Comparison of ENCODE assay signal across 12 cellular contexts in genomic region chr6:87718662-87719433, GRCh38. TPM values are rescaled to one million over a fixed set of nuclear protein-coding genes. Genes with fewer than 3 reads are reported as not detected.
DNase-seq lines count a peak whose midpoint lies in the region; TF ChIP-seq lines count a peak whose summit lies in the region.
"Had no signal": no experiment of that assay in that cellular context is flagged by ENCODE, and none has a peak within 500 bp of the region (broad histone marks: within the 10 kb centered on the region; RNA-seq: fewer than 3 reads in every experiment).

No MANE protein-coding gene starts in this region.

- H3K9me3 Mint-ChIP-seq in activated naive CD4-positive, alpha-beta T cell treated with anti-CD3 and anti-CD28 coated beads, Interleukin-2, amount 10 ng/mL, durations not matched to agents 7 days and 5 days = no peaks in the 10 kb centered on the region
- H3K9me3 Mint-ChIP-seq: type B pancreatic cell had no signal

- TF ChIP-seq CTCF in fibroblast of mammary gland (conservative IDR thresholded peaks at IDR 0.05; ENCODE audit: control insufficient read depth, insufficient read depth, low read depth, low read length) = no peak
- TF ChIP-seq CTCF in spleen (IDR thresholded peaks at IDR 0.05 in 8 of 11, conservative IDR thresholded peaks at IDR 0.05 in 3 of 11) = no peak

- no peaks in the 10 kb centered on the region for H3K27me3 Mint-ChIP-seq in activated naive CD4-positive, alpha-beta T cell treated with anti-CD3 and anti-CD28 coated beads, Interleukin-2, amount 10 ng/mL, durations not matched to agents 7 days and 5 days
- H3K27me3 Mint-ChIP-seq: type B pancreatic cell had no signal

- no peaks in the 10 kb centered on the region for H3K27me3 ChIP-seq in spleen (replicated peaks in 1 of 7)
- no peaks in the 10 kb centered on the region for H3K27me3 ChIP-seq in HAP-1 (ENCODE audit: low read depth)

- H3K9me3 ChIP-seq in spleen (no peaks in the 10 kb centered on the region), HAP-1 (no peaks in the 10 kb centered on the region)

- no peaks in the 10 kb centered on the region for H3K36me3 ChIP-seq in spleen
- H3K36me3 ChIP-seq in HAP-1 (replicated peaks) = no peaks in the 10 kb centered on the region

- peaks cover 16% of the 10 kb centered on the region for H3K4me1 Mint-ChIP-seq in activated naive CD4-positive, alpha-beta T cell treated with anti-CD3 and anti-CD28 coated beads, Interleukin-2, amount 10 ng/mL, durations not matched to agents 7 days and 5 days

- no peak for TF ChIP-seq POLR2A in spleen (IDR thresholded peaks at IDR 0.05)

- in situ Hi-C loops in HAP-1 (cut with MboI; ENCODE audit: low sequenced_read_pairs) = no loop called here

- no peak overlapping the region for H3K4me3 Mint-ChIP-seq in activated naive CD4-positive, alpha-beta T cell treated with anti-CD3 and anti-CD28 coated beads, Interleukin-2, amount 10 ng/mL, durations not matched to agents 7 days and 5 days
- H3K4me3 Mint-ChIP-seq: type B pancreatic cell had no signal

- H3K4me1 ChIP-seq in spleen (peaks cover 0 to 68% (median 33%) of the 10 kb centered on the region in 6 donors), HAP-1 (peaks cover 23% of the 10 kb centered on the region)

- intact Hi-C loops in spleen (cut with DNase I; ENCODE audit: low total_unique reads) = no loop called here

- peak overlapping the region; percentile 45 to 86 (median 70) for H3K27ac ChIP-seq in spleen
- H3K27ac ChIP-seq: 22Rv1 had no signal

- H3K36me3 Mint-ChIP-seq in activated naive CD4-positive, alpha-beta T cell treated with anti-CD3 and anti-CD28 coated beads, Interleukin-2, amount 10 ng/mL, durations not matched to agents 7 days and 5 days = no peaks in the 10 kb centered on the region
- H3K36me3 Mint-ChIP-seq: type B pancreatic cell had no signal

- H3K27ac Mint-ChIP-seq in activated naive CD4-positive, alpha-beta T cell treated with anti-CD3 and anti-CD28 coated beads, Interleukin-2, amount 10 ng/mL, durations not matched to agents 7 days and 5 days = no peak overlapping the region
- H3K27ac Mint-ChIP-seq: type B pancreatic cell had no signal

- 53 to 76% (median 64%) methylated on average over 9 of the region's 9 CpGs for WGBS in spleen, 5 donors

- CTCF ChIA-PET in activated naive CD4-positive, alpha-beta T cell treated with anti-CD3 and anti-CD28 coated beads, Interleukin-2, amount 10 ng/mL, durations not matched to agents 7 days and 5 days (lab: Charles Lee) = interaction anchor here (0.6 kb wide), 1 partner anchor 1431 kb away, joined by 3 read pairs; no protein-coding TSS in a partner anchor

- DNase-seq in DMS53 (lab: John Stamatoyannopoulos, UW) = peak; percentile 33
- DNase-seq in DMS53 treated with DMSO at 0.1 percent for 48 hours (lab: John Stamatoyannopoulos, UW; ENCODE audit: unreplicated experiment) = no peak
- peak; percentile 74 for DNase-seq in SKM-1 (lab: John Stamatoyannopoulos, UW; ENCODE audit: unreplicated experiment)
- DNase-seq in fibroblast of mammary gland (ENCODE audit: low read depth) = peak; percentile 60
- no peak for DNase-seq in spleen
- no peak for DNase-seq in HAP-1 (ENCODE audit: low spot score in 2 of 2)
- DNase-seq in LoVo (ENCODE audit: low spot score) = no peak
- no peak for DNase-seq in activated naive CD4-positive, alpha-beta T cell treated with anti-CD3 and anti-CD28 coated beads, Interleukin-2, amount 10 ng/mL, durations not matched to agents 7 days and 5 days
- DNase-seq: activated CD8-positive, alpha-beta memory T cell treated with anti-CD3 and anti-CD28 coated beads, Interleukin-2, amount 50 U/mL, for 4 hours; NCI-H526 treated with DMSO at 0.1 percent for 48 hours had no signal

- H3K4me3 ChIP-seq in fibroblast of mammary gland (ENCODE audit: control insufficient read depth, low read depth, low read length) = no peak overlapping the region
- peak overlapping the region in 1 of 8 donors; percentile 36 for H3K4me3 ChIP-seq in spleen
- no peak overlapping the region for H3K4me3 ChIP-seq in HAP-1

RNA-seq across cellular contexts. Expression of gene AKIRIN2, which starts 16.8 kb away (rescaled TPM):
- total RNA-seq in spleen = 100 to 1,000 TPM in 2 of 7 donors, 10 to 100 TPM in 5; 61.8 to 106 (median 89.4) TPM
- polyA plus RNA-seq in spleen = 10 to 100 TPM; 35.1 to 56.2 (median 47.8) TPM

Comparison
In these comparisons a context has a peak if more than half of its experiments do, and no peak if none do; other contexts are left out.
1. DNase-seq: peak in DMS53 (single experiment), SKM-1 (single experiment) and fibroblast of mammary gland (single experiment); none in DMS53 treated with DMSO at 0.1 percent for 48 hours (single experiment), spleen (single experiment), HAP-1 (0 of 2), LoVo (single experiment) and activated naive CD4-positive, alpha-beta T cell treated with anti-CD3 and anti-CD28 coated beads, Interleukin-2, amount 10 ng/mL, durations not matched to agents 7 days and 5 days (single experiment).